Comparison of ENCODE assay signal across 8 cellular contexts in genomic region chr2:236167297-236168109, GRCh38. TPM values are rescaled to one million over a fixed set of nuclear protein-coding genes. Genes with fewer than 3 reads are reported as not detected.
DNase-seq lines count a peak whose midpoint lies in the region; ATAC-seq and TF ChIP-seq lines count a peak whose summit lies in the region.

No MANE protein-coding gene starts in this region.

- H3K4me3 Mint-ChIP-seq in activated CD4-positive, alpha-beta memory T cell treated with anti-CD3 and anti-CD28 coated beads, Interleukin-2, amount 10 ng/mL, durations not matched to agents 7 days and 5 days: no peak overlapping the region

- no TSS peak for BruUV-seq in mammary epithelial cell (replicated peaks; lab: Mats Ljungman, UMichigan)

- no peaks in the 10 kb centered on the region for H4K20me1 ChIP-seq in mammary epithelial cell (ENCODE audit: insufficient read depth, low read length)

- DNase-seq in ACHN (peak; percentile 74), HT1080 (ENCODE audit: low read depth) (peak; percentile 42), mammary epithelial cell (peak; percentile 58), right lobe of liver (no peak), cortex of kidney (lab: John Stamatoyannopoulos, UW) (no peak)
- no peak for DNase-seq in activated CD4-positive, alpha-beta memory T cell treated with anti-CD3 and anti-CD28 coated beads, Interleukin-2, amount 10 ng/mL, durations not matched to agents 7 days and 5 days

- H3K79me2 ChIP-seq in mammary epithelial cell (ENCODE audit: insufficient read depth, low read length): no peaks in the 10 kb centered on the region

- no peak overlapping the region for H3K27ac Mint-ChIP-seq in activated CD4-positive, alpha-beta memory T cell treated with anti-CD3 and anti-CD28 coated beads, Interleukin-2, amount 10 ng/mL, durations not matched to agents 7 days and 5 days

- no peaks in the 10 kb centered on the region for H3K9me3 Mint-ChIP-seq in activated CD4-positive, alpha-beta memory T cell treated with anti-CD3 and anti-CD28 coated beads, Interleukin-2, amount 10 ng/mL, durations not matched to agents 7 days and 5 days

- H2AFZ ChIP-seq in mammary epithelial cell (ENCODE audit: low read depth, low read length): peak overlapping the region; percentile 75

- H3K4me1 Mint-ChIP-seq in activated CD4-positive, alpha-beta memory T cell treated with anti-CD3 and anti-CD28 coated beads, Interleukin-2, amount 10 ng/mL, durations not matched to agents 7 days and 5 days: peaks cover 4% of the 10 kb centered on the region

- intact Hi-C loops in mammary epithelial cell (cut with micrococcal nuclease): no loop called here
- intact Hi-C loops in right lobe of liver (cut with DNase I): no loop called here

- whole genome bisulfite sequencing in mammary epithelial cell (ENCODE audit: low coverage, missing lambda C conversion rate): 0% methylated on average over 1 of the region's 112 CpGs
- no CpG with 5 or more reads among the region's 112 CpGs for WGBS in right lobe of liver (ENCODE audit: insufficient coverage, low coverage, low lambda C conversion rate, missing lambda C conversion rate)

- H3K36me3 ChIP-seq in mammary epithelial cell (ENCODE audit: insufficient read depth, low read length): no peaks in the 10 kb centered on the region
- no peaks in the 10 kb centered on the region for H3K36me3 ChIP-seq in right lobe of liver

- TF ChIP-seq POLR2A in right lobe of liver (IDR thresholded peaks at IDR 0.05) (no peak), GM18505 (IDR thresholded peaks at IDR 0.05; ENCODE audit: borderline replicate concordance, extremely low read depth, insufficient read depth, insufficient read length) (no peak)

- peaks cover 74% of the 10 kb centered on the region for H3K27me3 ChIP-seq in mammary epithelial cell (ENCODE audit: insufficient read depth, low read length)
- peaks cover 28 to 72% of the 10 kb centered on the region in 2 donors for H3K27me3 ChIP-seq in right lobe of liver

- H3K4me1 ChIP-seq in mammary epithelial cell (ENCODE audit: insufficient read depth, low read length) (peaks cover 19% of the 10 kb centered on the region), right lobe of liver (peaks cover 0 to 38% (median 0%) of the 10 kb centered on the region in 4 donors)

- CTCF ChIA-PET in mammary epithelial cell (lab: Charles Lee; ENCODE audit: low non-redundant PET): interaction anchor here (0.6 kb wide), 1 partner anchor 578 kb away, joined by 3 read pairs; no protein-coding TSS in a partner anchor
- CTCF ChIA-PET in activated CD4-positive, alpha-beta memory T cell treated with anti-CD3 and anti-CD28 coated beads, Interleukin-2, amount 10 ng/mL, durations not matched to agents 7 days and 5 days (lab: Charles Lee): no interaction called here

- H3K4me3 ChIP-seq in mammary epithelial cell (replicated peaks in 1 of 3; ENCODE audit: insufficient read depth in 1 of 3, low read depth in 2 of 3, low read length in 3 of 3) (peak overlapping the region; percentile 11 to 54 (median 38)), right lobe of liver (peak overlapping the region in 1 of 3 donors; percentile 26)

- TF ChIP-seq CTCF in mammary epithelial cell (conservative IDR thresholded peaks at IDR 0.05 in 1 of 2, IDR thresholded peaks at IDR 0.05 in 1 of 2; ENCODE audit: extremely low read depth in 1 of 2, insufficient read depth in 1 of 2, low read depth in 1 of 2, low read length in 2 of 2) (peak in 1 of 2 donors; percentile 43), right lobe of liver (IDR thresholded peaks at IDR 0.05) (peak in 2 of 4 donors; percentile 8 to 26)

- in situ Hi-C loops in ACHN (cut with HindIII; ENCODE audit: low pct_ligation_motif_present, low pct_unique_long_range_greater_than_20kb, low sequenced_read_pairs) (no loop called here), mammary epithelial cell (cut with MboI; ENCODE audit: low sequenced_read_pairs in 2 of 2) (no loop called here)

- ATAC-seq in right lobe of liver (peak; percentile 39 to 54 (median 47)), HG03280 (IDR thresholded peaks at IDR 0.05; ENCODE audit: unreplicated experiment) (no peak), GM18505 (IDR thresholded peaks at IDR 0.05; ENCODE audit: unreplicated experiment) (no peak)

- POLR2A ChIA-PET in activated CD4-positive, alpha-beta memory T cell treated with anti-CD3 and anti-CD28 coated beads, Interleukin-2, amount 10 ng/mL, durations not matched to agents 7 days and 5 days (lab: Charles Lee): no interaction called here

- H3K27me3 Mint-ChIP-seq in activated CD4-positive, alpha-beta memory T cell treated with anti-CD3 and anti-CD28 coated beads, Interleukin-2, amount 10 ng/mL, durations not matched to agents 7 days and 5 days: peaks cover 65% of the 10 kb centered on the region

- no peak overlapping the region for H3K27ac ChIP-seq in mammary epithelial cell (ENCODE audit: insufficient read depth, low read depth, low read length)
- H3K27ac ChIP-seq in right lobe of liver: no peak overlapping the region

- dilution Hi-C loops in mammary epithelial cell (cut with HindIII; ENCODE audit: low sequenced_read_pairs): no loop called here

- no peak overlapping the region for H3K9ac ChIP-seq in mammary epithelial cell (ENCODE audit: insufficient read depth, low read length)

- H3K9me3 ChIP-seq in mammary epithelial cell (replicated peaks; ENCODE audit: insufficient read depth, low read length) (no peaks in the 10 kb centered on the region), right lobe of liver (no peaks in the 10 kb centered on the region)

- H3K36me3 Mint-ChIP-seq in activated CD4-positive, alpha-beta memory T cell treated with anti-CD3 and anti-CD28 coated beads, Interleukin-2, amount 10 ng/mL, durations not matched to agents 7 days and 5 days (ENCODE audit: low read depth): peaks cover 8% of the 10 kb centered on the region

- H3K4me2 ChIP-seq in mammary epithelial cell (ENCODE audit: insufficient read depth, low read depth, low read length): peak overlapping the region; percentile 95

RNA-seq across cellular contexts. Expression of gene GBX2, which starts 0.7 kb away (rescaled TPM):
- 1.9 and 3.7 TPM in 2 replicates for total RNA-seq in HT1080 (2014; rRNA removed; shearing (Covaris generic))
- 2.1 and 2.3 TPM in 2 replicates for polyA plus RNA-seq in HT1080 (2015; cell fraction: cytosol; rRNA removed)
- 0.75 and 0.82 TPM in 2 replicates for polyA plus RNA-seq in HT1080 (2015; cell fraction: nucleus; rRNA removed)
- under 1 TPM; 0.17 to 0.38 TPM for total RNA-seq in mammary epithelial cell
- not detected for polyA plus RNA-seq in mammary epithelial cell
- not detected for polyA minus RNA-seq in mammary epithelial cell
- total RNA-seq in right lobe of liver: not detected
- total RNA-seq in activated CD4-positive, alpha-beta memory T cell treated with anti-CD3 and anti-CD28 coated beads, Interleukin-2, amount 10 ng/mL, durations not matched to agents 7 days and 5 days: not detected

Comparison
In these comparisons a context has a peak if more than half of its experiments do, and no peak if none do; other contexts are left out.
1. DNase-seq: peak in ACHN (single experiment), HT1080 (single experiment) and mammary epithelial cell (single experiment); none in right lobe of liver (0 of 3), activated CD4-positive, alpha-beta memory T cell treated with anti-CD3 and anti-CD28 coated beads, Interleukin-2, amount 10 ng/mL, durations not matched to agents 7 days and 5 days (single experiment) and cortex of kidney (single experiment).
2. ATAC-seq: peak in right lobe of liver (4 of 4); none in HG03280 (single experiment) and GM18505 (single experiment).